26 cellular contexts compared by ENCODE assay signal in the genomic region with DNA sequence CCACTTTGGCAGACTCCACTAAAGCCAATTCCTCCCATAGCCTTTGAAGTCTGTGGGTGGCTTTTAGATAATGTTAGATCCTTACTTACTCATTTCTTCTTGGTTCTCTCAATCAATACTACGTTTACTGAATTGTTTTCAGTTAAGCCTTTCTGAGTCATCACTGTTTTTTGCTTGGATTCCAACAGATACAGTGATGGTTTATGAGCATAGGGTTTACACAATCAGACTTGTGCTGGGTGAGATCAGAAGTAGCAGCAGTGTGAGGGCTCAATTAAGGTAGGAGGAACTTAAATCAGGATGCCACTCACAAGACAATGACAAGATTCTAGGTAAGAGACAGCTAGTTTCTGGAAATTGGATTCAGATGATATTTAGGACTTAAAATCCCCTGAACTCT.
DNase-seq lines count a peak whose midpoint lies in the region; ATAC-seq and TF ChIP-seq lines count a peak whose summit lies in the region.
"Had no signal": no experiment of that assay in that cellular context is flagged by ENCODE, and none has a peak within 500 bp of the region (broad histone marks: within the 10 kb centered on the region; RNA-seq: fewer than 3 reads in every experiment).

No MANE protein-coding gene starts in this region.

- no peaks in the 10 kb centered on the region for H4K20me1 ChIP-seq in GM23248 (ENCODE audit: insufficient read depth)

- H3F3A ChIP-seq in GM23248 (ENCODE audit: insufficient read depth) = no peaks in the 10 kb centered on the region

- no peaks in the 10 kb centered on the region for H3K27me3 ChIP-seq in GM23248 (replicated peaks; ENCODE audit: insufficient read depth)
- H3K27me3 ChIP-seq in adrenal gland = no peaks in the 10 kb centered on the region
- H3K27me3 ChIP-seq: SJSA1, upper lobe of left lung had no signal

- H3K4me3 ChIP-seq in GM23248 = no peak overlapping the region
- H3K4me3 ChIP-seq in astrocyte of the cerebellum (ENCODE audit: low read depth, low read length) = no peak overlapping the region
- H3K4me3 ChIP-seq in fibroblast of villous mesenchyme (ENCODE audit: low read depth, low read length) = no peak overlapping the region
- no peak overlapping the region for H3K4me3 ChIP-seq in adrenal gland
- H3K4me3 ChIP-seq: psoas muscle, SJSA1, skin epidermis, upper lobe of left lung had no signal

- 0 to 3% methylated on average over 1 of the region's 1 CpG for WGBS in GM23248 (ENCODE audit: low coverage in 1 of 2, low lambda C conversion rate in 2 of 2, missing lambda C conversion rate in 2 of 2), 2 experiments
- 22 to 39% (median 28%) methylated on average over 1 of the region's 1 CpG for WGBS in adrenal gland, 4 donors

- H3K36me3 ChIP-seq in GM23248 (ENCODE audit: low read depth) (no peaks in the 10 kb centered on the region), adrenal gland (replicated peaks in 1 of 2) (no peaks in the 10 kb centered on the region)
- H3K36me3 ChIP-seq: SJSA1, upper lobe of left lung had no signal

- H3K9me2 ChIP-seq in GM23248 (ENCODE audit: insufficient read depth) = no peaks in the 10 kb centered on the region

- H3K4me2 ChIP-seq in GM23248 (ENCODE audit: unreplicated experiment) = no peak overlapping the region

- H3K27me3 Mint-ChIP-seq in CD14-positive monocyte (ENCODE audit: low read depth in 3 of 3) = peaks cover 0 to 2% (median 0%) of the 10 kb centered on the region in 3 donors
- H3K27me3 Mint-ChIP-seq: activated CD8-positive, alpha-beta T cell treated with anti-CD3 and anti-CD28 coated beads for 36 hours; memory B cell had no signal

- no peak overlapping the region for H3K27ac ChIP-seq in GM23248
- H3K27ac ChIP-seq in adrenal gland = no peak overlapping the region
- H3K27ac ChIP-seq: psoas muscle, SJSA1, skin epidermis, upper lobe of left lung had no signal

- ATAC-seq in GM21447 (IDR thresholded peaks at IDR 0.05; ENCODE audit: unreplicated experiment) = no peak
- ATAC-seq: activated CD8-positive, alpha-beta T cell treated with anti-CD3 and anti-CD28 coated beads for 36 hours; left colon; psoas muscle had no signal

- H3K9me3 ChIP-seq in GM23248 (ENCODE audit: low read depth) (no peaks in the 10 kb centered on the region), adrenal gland (replicated peaks in 1 of 3) (no peaks in the 10 kb centered on the region)
- H3K9me3 ChIP-seq: psoas muscle, SJSA1, upper lobe of left lung had no signal

- TF ChIP-seq CTCF in astrocyte of the cerebellum (IDR thresholded peaks at IDR 0.05; ENCODE audit: low read depth, low read length, missing control alignments) = no peak
- no peak for TF ChIP-seq CTCF in fibroblast of villous mesenchyme (IDR thresholded peaks at IDR 0.05; ENCODE audit: insufficient read depth, low read depth, low read length)
- TF ChIP-seq CTCF in adrenal gland (IDR thresholded peaks at IDR 0.05) = no peak
- no peak for TF ChIP-seq CTCF in CD14-positive monocyte (IDR thresholded peaks at IDR 0.05)

- H3K36me3 Mint-ChIP-seq in CD14-positive monocyte = no peaks in the 10 kb centered on the region
- H3K36me3 Mint-ChIP-seq: memory B cell had no signal

- no peak overlapping the region for H3K27ac Mint-ChIP-seq in CD14-positive monocyte
- H3K27ac Mint-ChIP-seq: activated CD8-positive, alpha-beta T cell treated with anti-CD3 and anti-CD28 coated beads for 36 hours; memory B cell had no signal

- H3K4me1 ChIP-seq in GM23248 (ENCODE audit: insufficient read depth) (no peaks in the 10 kb centered on the region), adrenal gland (replicated peaks in 1 of 2) (no peaks in the 10 kb centered on the region)
- H3K4me1 ChIP-seq: psoas muscle, SJSA1, upper lobe of left lung had no signal

- intact Hi-C loops in adrenal gland (cut with DNase I) (no loop called here), CD14-positive monocyte (cut with micrococcal nuclease) (no loop called here)

- no peak overlapping the region for H2AFZ ChIP-seq in GM23248

- no peak overlapping the region for H3K9ac ChIP-seq in GM23248

- no peak for TF ChIP-seq POLR2A in adrenal gland (IDR thresholded peaks at IDR 0.05)

- in situ Hi-C loops in GM23248 (cut with MboI) = no loop called here
- in situ Hi-C loops in astrocyte of the cerebellum (cut with HindIII; ENCODE audit: low sequenced_read_pairs) = no loop called here

- H3K9me3 Mint-ChIP-seq in CD14-positive monocyte = peaks cover 0 to 11% (median 4%) of the 10 kb centered on the region in 7 donors
- H3K9me3 Mint-ChIP-seq: memory B cell had no signal

- peak; percentile 9 for DNase-seq in AG08396 (ENCODE audit: low spot score)
- DNase-seq in GM23248 = peak; percentile 39
- peak; percentile 2 for DNase-seq in astrocyte of the cerebellum (ENCODE audit: low read depth)
- DNase-seq in fibroblast of villous mesenchyme (ENCODE audit: low read depth) = peak; percentile 79
- no peak for DNase-seq in adrenal gland
- no peak for DNase-seq in CD14-positive monocyte (ENCODE audit: low spot score)
- no peak for DNase-seq in NCI-H748 treated with DMSO at 0.1 percent for 48 hours (lab: John Stamatoyannopoulos, UW)
- DNase-seq: activated CD4-positive, CD25-positive, alpha-beta regulatory T cell treated with anti-CD3 and anti-CD28 coated beads, Interleukin-2, amount 50 U/mL, for 72 hours; activated CD8-positive, alpha-beta T cell treated with anti-CD3 and anti-CD28 coated beads for 36 hours; activated gamma-delta T cell; activated T-cell treated with anti-CD3 and anti-CD28 coated beads for 4 hours; C1 segment of cervical spinal cord; caudate nucleus; dermis blood vessel endothelial cell; KG1; left colon; NCI-H1694; NCI-H524; nucleus accumbens; psoas muscle; T-helper 1 cell; upper lobe of left lung had no signal

- no peaks in the 10 kb centered on the region for H3K4me1 Mint-ChIP-seq in CD14-positive monocyte
- H3K4me1 Mint-ChIP-seq: memory B cell had no signal

- no peaks in the 10 kb centered on the region for H3K79me2 ChIP-seq in GM23248 (ENCODE audit: insufficient read depth)

- no peak overlapping the region for H3K4me3 Mint-ChIP-seq in CD14-positive monocyte
- H3K4me3 Mint-ChIP-seq: activated CD8-positive, alpha-beta T cell treated with anti-CD3 and anti-CD28 coated beads for 36 hours; memory B cell had no signal

Comparison
In these comparisons a context has a peak if more than half of its experiments do, and no peak if none do; other contexts are left out.
1. DNase-seq: peak in AG08396 (single experiment), GM23248 (single experiment), astrocyte of the cerebellum (single experiment) and fibroblast of villous mesenchyme (single experiment); none in adrenal gland (0 of 7), CD14-positive monocyte (single experiment) and NCI-H748 treated with DMSO at 0.1 percent for 48 hours (single experiment).